ENCODE assay signal across 12 cellular contexts in genomic region chr10:99331207-99331803, GRCh38. TPM values are rescaled to one million over a fixed set of nuclear protein-coding genes. Genes with fewer than 3 reads are reported as not detected.
DNase-seq lines count a peak whose midpoint lies in the region; ATAC-seq and TF ChIP-seq lines count a peak whose summit lies in the region.
"Had no signal": no experiment of that assay in that cellular context is flagged by ENCODE, and none has a peak within 500 bp of the region (broad histone marks: within the 10 kb centered on the region; RNA-seq: fewer than 3 reads in every experiment).

No MANE protein-coding gene starts in this region.

- H3K4me1 Mint-ChIP-seq in activated CD4-positive, alpha-beta T cell treated with anti-CD3 and anti-CD28 coated beads, Interleukin-2, amount 10 ng/mL, durations not matched to agents 7 days and 5 days: peaks cover 12% of the 10 kb centered on the region
- H3K4me1 Mint-ChIP-seq in endodermal cell: peaks cover 18% of the 10 kb centered on the region
- H3K4me1 Mint-ChIP-seq in progenitor cell of endocrine pancreas (ENCODE audit: low read depth): peaks cover 2% of the 10 kb centered on the region

- DNase-seq in activated CD4-positive, alpha-beta T cell treated with anti-CD3 and anti-CD28 coated beads, Interleukin-2, amount 10 ng/mL, durations not matched to agents 7 days and 5 days: no peak
- DNase-seq in activated CD4-positive, alpha-beta T cell treated with anti-CD3 and anti-CD28 coated beads, Interleukin-2, amount 50 U/mL, for 4 hours: no peak
- DNase-seq in RWPE2 (ENCODE audit: low spot score) (no peak), endodermal cell (peak; percentile 51), progenitor cell of endocrine pancreas (ENCODE audit: low spot score, unreplicated experiment) (no peak), NCI-H2196 treated with DMSO at 0.1 percent for 48 hours (lab: John Stamatoyannopoulos, UW; ENCODE audit: unreplicated experiment) (no peak), islet precursor cell (no peak)
- DNase-seq in central memory CD4-positive, alpha-beta T cell: no peak
- DNase-seq: amniotic stem cell, erythroblast had no signal

- no peaks in the 10 kb centered on the region for H3K36me3 Mint-ChIP-seq in activated CD4-positive, alpha-beta T cell treated with anti-CD3 and anti-CD28 coated beads, Interleukin-2, amount 10 ng/mL, durations not matched to agents 7 days and 5 days (ENCODE audit: low read depth)
- peaks cover 2% of the 10 kb centered on the region for H3K36me3 Mint-ChIP-seq in endodermal cell (ENCODE audit: low read depth)
- H3K36me3 Mint-ChIP-seq in progenitor cell of endocrine pancreas (ENCODE audit: insufficient read depth): no peaks in the 10 kb centered on the region

- H3K27me3 ChIP-seq in RWPE2 (ENCODE audit: insufficient read depth, poor library complexity, severe bottlenecking) (peaks cover 16% of the 10 kb centered on the region), endodermal cell (ENCODE audit: control insufficient read depth, insufficient read depth, low read length, poor library complexity, severe bottlenecking) (peaks cover 40% of the 10 kb centered on the region)

- H3K27ac Mint-ChIP-seq in activated CD4-positive, alpha-beta T cell treated with anti-CD3 and anti-CD28 coated beads, Interleukin-2, amount 10 ng/mL, durations not matched to agents 7 days and 5 days: no peak overlapping the region
- no peak overlapping the region for H3K27ac Mint-ChIP-seq in endodermal cell
- H3K27ac Mint-ChIP-seq in progenitor cell of endocrine pancreas: no peak overlapping the region

- H3K9me3 Mint-ChIP-seq in activated CD4-positive, alpha-beta T cell treated with anti-CD3 and anti-CD28 coated beads, Interleukin-2, amount 10 ng/mL, durations not matched to agents 7 days and 5 days: no peaks in the 10 kb centered on the region
- H3K9me3 Mint-ChIP-seq in endodermal cell: peaks cover 2% of the 10 kb centered on the region
- no peaks in the 10 kb centered on the region for H3K9me3 Mint-ChIP-seq in progenitor cell of endocrine pancreas (ENCODE audit: low read depth)

- peak overlapping the region; percentile 17 for H3K4me3 Mint-ChIP-seq in activated CD4-positive, alpha-beta T cell treated with anti-CD3 and anti-CD28 coated beads, Interleukin-2, amount 10 ng/mL, durations not matched to agents 7 days and 5 days
- H3K4me3 Mint-ChIP-seq in endodermal cell (peak overlapping the region; percentile 39), progenitor cell of endocrine pancreas (ENCODE audit: low read depth) (peak overlapping the region; percentile 60)

- ATAC-seq in RWPE2 (ENCODE audit: low read depth): 0 out of 3 replicates have a peak, but pooled peaks have one; percentile 12

- H3K4me1 ChIP-seq in RWPE2 (ENCODE audit: insufficient read depth, poor library complexity, severe bottlenecking): no peaks in the 10 kb centered on the region
- peaks cover 3% of the 10 kb centered on the region for H3K4me1 ChIP-seq in endodermal cell (ENCODE audit: control insufficient read depth, insufficient read depth, low read length)

- H3K9me3 ChIP-seq in RWPE2 (ENCODE audit: severe bottlenecking): no peaks in the 10 kb centered on the region
- no peaks in the 10 kb centered on the region for H3K9me3 ChIP-seq in endodermal cell (ENCODE audit: control insufficient read depth, low read length)

- no peaks in the 10 kb centered on the region for H3K36me3 ChIP-seq in RWPE2 (ENCODE audit: low read depth)
- H3K36me3 ChIP-seq in endodermal cell (ENCODE audit: control insufficient read depth, insufficient read depth, low read length): peaks cover 15% of the 10 kb centered on the region
- H3K36me3 ChIP-seq: tibial nerve had no signal

- no peak overlapping the region for H3K9ac ChIP-seq in endodermal cell (ENCODE audit: extremely low read depth, low read length, poor library complexity, severe bottlenecking)

- TF ChIP-seq CTCF in RWPE2 (IDR thresholded peaks at IDR 0.05; ENCODE audit: poor library complexity, severe bottlenecking): no peak
- TF ChIP-seq CTCF in endodermal cell (conservative IDR thresholded peaks at IDR 0.05): no peak
- TF ChIP-seq CTCF in progenitor cell of endocrine pancreas (IDR thresholded peaks at IDR 0.05; ENCODE audit: unreplicated experiment): no peak

- WGBS in endodermal cell (ENCODE audit: insufficient coverage in 1 of 2, insufficient read length in 1 of 2), 2 experiments: 87% methylated on average over 7 to 9 of the region's 9 CpGs

- H3K27me3 Mint-ChIP-seq in activated CD4-positive, alpha-beta T cell treated with anti-CD3 and anti-CD28 coated beads, Interleukin-2, amount 10 ng/mL, durations not matched to agents 7 days and 5 days: peaks cover 33% of the 10 kb centered on the region
- H3K27me3 Mint-ChIP-seq in endodermal cell (ENCODE audit: insufficient read depth): peaks cover 51% of the 10 kb centered on the region
- peaks cover 40% of the 10 kb centered on the region for H3K27me3 Mint-ChIP-seq in progenitor cell of endocrine pancreas

- CTCF ChIA-PET in activated CD4-positive, alpha-beta T cell treated with anti-CD3 and anti-CD28 coated beads, Interleukin-2, amount 10 ng/mL, durations not matched to agents 7 days and 5 days (lab: Charles Lee): no interaction called here

- no peak overlapping the region for H3K27ac ChIP-seq in RWPE2 (ENCODE audit: poor library complexity, severe bottlenecking)
- H3K27ac ChIP-seq in endodermal cell (ENCODE audit: low read depth, low read length): no peak overlapping the region
- H3K27ac ChIP-seq: HL-60, tibial nerve had no signal

- POLR2A ChIA-PET in activated CD4-positive, alpha-beta T cell treated with anti-CD3 and anti-CD28 coated beads, Interleukin-2, amount 10 ng/mL, durations not matched to agents 7 days and 5 days (lab: Charles Lee): no interaction called here

- H3K4me3 ChIP-seq in RWPE2 (ENCODE audit: severe bottlenecking) (no peak overlapping the region), endodermal cell (ENCODE audit: low read length) (peak overlapping the region; percentile 82)
- H3K4me3 ChIP-seq: tibial nerve had no signal

RNA-seq across cellular contexts. Expression of gene CNNM1, which starts 2.1 kb away (rescaled TPM):
- total RNA-seq in activated CD4-positive, alpha-beta T cell treated with anti-CD3 and anti-CD28 coated beads, Interleukin-2, amount 10 ng/mL, durations not matched to agents 7 days and 5 days: under 1 TPM; 0.54 to 0.57 TPM
- 1 to 10 TPM; 2.8 to 3.8 TPM for total RNA-seq in endodermal cell
- 1.5 TPM for polyA plus RNA-seq in endodermal cell (2013, experiment 1 of 2)
- 1.4 TPM for polyA plus RNA-seq in endodermal cell (2013, experiment 2 of 2)
- total RNA-seq in progenitor cell of endocrine pancreas: 0.36 and 0.38 TPM in 2 replicates
